ENCODE assay signal across 8 cellular contexts in genomic region chr6:24858154-24858801, GRCh38. TPM values are rescaled to one million over a fixed set of nuclear protein-coding genes. Genes with fewer than 3 reads are reported as not detected.
DNase-seq lines count a peak whose midpoint lies in the region; ATAC-seq and TF ChIP-seq lines count a peak whose summit lies in the region.

No MANE protein-coding gene starts in this region.

- H3K27ac ChIP-seq in OCI-LY7 (ENCODE audit: low read depth, low read length, poor library complexity, severe bottlenecking) (peak overlapping the region; percentile 82), neuronal stem cell (replicated peaks; ENCODE audit: low read length) (no peak overlapping the region)

- intact Hi-C loops in OCI-LY7 (cut with micrococcal nuclease; ENCODE audit: unreplicated experiment): loop anchor here (1.0 kb wide), 2 partner anchors 52 to 71 kb away; no protein-coding TSS in a partner anchor

- CTCF ChIA-PET in OCI-LY7 (lab: Charles Lee; ENCODE audit: unreplicated experiment): interaction anchor here (1.0 to 2.6 kb wide), 2 partner anchors 67 to 133 kb away, joined by 3 to 32 read pairs; no protein-coding TSS in a partner anchor

- H4K91ac ChIP-seq in neuronal stem cell (ENCODE audit: low read depth, low read length, poor library complexity): no peak overlapping the region

- BruUV-seq in OCI-LY7 (replicated peaks; lab: Mats Ljungman, UMichigan): no TSS peak

- ATAC-seq in GM18867 (IDR thresholded peaks at IDR 0.05; ENCODE audit: unreplicated experiment) (peak; percentile 68), HG02763 (IDR thresholded peaks at IDR 0.05; ENCODE audit: unreplicated experiment) (peak; percentile 44)
- peak; percentile 50 for ATAC-seq in stimulated activated naive CD8-positive, alpha-beta T cell treated with anti-CD3 and anti-CD28 coated beads, Interleukin-15, Interleukin-2, amounts not matched to agents 100 U/mL and 50 U/mL, for 24 hours

- TF ChIP-seq CTCF in OCI-LY7 (conservative IDR thresholded peaks at IDR 0.05; ENCODE audit: low read length) (peak; percentile 28; the same call in 1 of the 2 replicates), epithelial cell of esophagus (IDR thresholded peaks at IDR 0.05; ENCODE audit: insufficient read depth, low read depth, low read length, missing control alignments) (no peak)

- H3K4me2 ChIP-seq in OCI-LY7 (ENCODE audit: low read length) (peak overlapping the region; percentile 69), neuronal stem cell (ENCODE audit: insufficient read depth, low read length, poor library complexity, severe bottlenecking) (no peak overlapping the region)

- no peaks in the 10 kb centered on the region for H3K9me2 ChIP-seq in OCI-LY7 (ENCODE audit: insufficient read depth, low read length)

- no peaks in the 10 kb centered on the region for H3K9me3 ChIP-seq in OCI-LY7 (ENCODE audit: low read length)
- no peaks in the 10 kb centered on the region for H3K9me3 ChIP-seq in neuronal stem cell (replicated peaks in 1 of 2; ENCODE audit: control insufficient read depth in 2 of 2, insufficient read depth in 1 of 2, low read depth in 1 of 2, low read length in 2 of 2)

- H3K27me3 ChIP-seq in neuronal stem cell (ENCODE audit: control insufficient read depth in 3 of 3, insufficient read depth in 3 of 3, low read depth in 1 of 3, low read length in 3 of 3): peaks cover 0 to 2% (median 0%) of the 10 kb centered on the region in 3 experiments

- H3K4me3 ChIP-seq in OCI-LY7 (ENCODE audit: low read depth, low read length, poor library complexity, severe bottlenecking): peak overlapping the region; percentile 1
- H3K4me3 ChIP-seq in epithelial cell of esophagus (ENCODE audit: low read length): no peak overlapping the region
- no peak overlapping the region for H3K4me3 ChIP-seq in neuronal stem cell (ENCODE audit: low read length in 2 of 2)

- no peak overlapping the region for H2BK120ac ChIP-seq in neuronal stem cell (ENCODE audit: low read depth, low read length)

- no peak overlapping the region for H2BK15ac ChIP-seq in neuronal stem cell (ENCODE audit: low read length)

- peak; percentile 70 for DNase-seq in OCI-LY7 (ENCODE audit: low spot score)
- peak; percentile 89 for DNase-seq in epithelial cell of esophagus (ENCODE audit: low read depth)
- DNase-seq in stimulated activated naive CD8-positive, alpha-beta T cell treated with anti-CD3 and anti-CD28 coated beads, Interleukin-15, Interleukin-2, amounts not matched to agents 100 U/mL and 50 U/mL, for 24 hours: no peak
- no peak for DNase-seq in neuronal stem cell (ENCODE audit: low spot score)
- no peak for DNase-seq in NCI-H187 treated with DMSO at 0.1 percent for 48 hours (lab: John Stamatoyannopoulos, UW)
- DNase-seq in NCI-H2081 (lab: John Stamatoyannopoulos, UW): no peak

- no peak overlapping the region for H2BK12ac ChIP-seq in neuronal stem cell (ENCODE audit: low read length)

- H3K4ac ChIP-seq in neuronal stem cell (ENCODE audit: low read length): no peak overlapping the region

- no peak overlapping the region for H2BK5ac ChIP-seq in neuronal stem cell (ENCODE audit: low read length)

- no peak overlapping the region for H3K9ac ChIP-seq in neuronal stem cell (ENCODE audit: low read depth, low read length, poor library complexity)

- peaks cover 4% of the 10 kb centered on the region; the same call in 1 of the 2 replicates for H3K79me2 ChIP-seq in OCI-LY7 (ENCODE audit: insufficient read depth, low read depth, low read length)

- H3K79me1 ChIP-seq in neuronal stem cell (ENCODE audit: low read depth, low read length): no peaks in the 10 kb centered on the region

- peaks cover 81% of the 10 kb centered on the region for H3K4me1 ChIP-seq in OCI-LY7 (ENCODE audit: insufficient read depth, low read length, poor library complexity, severe bottlenecking)
- H3K4me1 ChIP-seq in neuronal stem cell (ENCODE audit: control insufficient read depth in 2 of 2, insufficient read depth in 1 of 2, low read depth in 1 of 2, low read length in 2 of 2): peaks cover 0 to 4% of the 10 kb centered on the region in 2 donors

- H3K36me3 ChIP-seq in OCI-LY7 (ENCODE audit: insufficient read depth, low read length) (peaks cover 66% of the 10 kb centered on the region), neuronal stem cell (replicated peaks in 1 of 2; ENCODE audit: control insufficient read depth in 2 of 2, insufficient read depth in 2 of 2, low read length in 2 of 2) (peaks cover 0 to 65% of the 10 kb centered on the region in 2 donors)

- H2AFZ ChIP-seq in OCI-LY7 (ENCODE audit: low read length): no peak overlapping the region
- no peak overlapping the region for H2AFZ ChIP-seq in neuronal stem cell (ENCODE audit: low read length)

- no peak overlapping the region for H2AK5ac ChIP-seq in neuronal stem cell (ENCODE audit: low read depth, low read length)

- no CpG with 5 or more reads among the region's 2 CpGs for WGBS in neuronal stem cell (ENCODE audit: extremely low coverage in 2 of 2, insufficient read length in 2 of 2, insufficient replicate concordance in 1 of 2), 2 donors

- no peaks in the 10 kb centered on the region for H4K20me1 ChIP-seq in OCI-LY7 (ENCODE audit: insufficient read depth, low read length)

- POLR2A ChIA-PET in OCI-LY7 (lab: Charles Lee): interaction anchor here (0.6 to 2.3 kb wide), 7 partner anchors 23 to 242 kb away, joined by 3 to 10 read pairs (median 3); partner anchors contain the start of gene RIPOR2

- no peak overlapping the region for H4K8ac ChIP-seq in neuronal stem cell (ENCODE audit: low read depth, low read length)

- H3K18ac ChIP-seq in neuronal stem cell (ENCODE audit: low read length): no peak overlapping the region

- H3K14ac ChIP-seq in neuronal stem cell (ENCODE audit: low read length): no peak overlapping the region

- no peak overlapping the region for H3K23ac ChIP-seq in neuronal stem cell (ENCODE audit: low read depth, low read length, poor library complexity)

RNA-seq across cellular contexts. Expression of gene ARMH2, which starts 59.6 kb away (rescaled TPM):
- total RNA-seq in OCI-LY7 (2014; rRNA removed; shearing (Covaris generic)): not detected in 2 replicates
- not detected in 2 replicates for total RNA-seq in OCI-LY7 (2022)
- not detected for polyA plus RNA-seq in neuronal stem cell (2013, experiment 1 of 2)
- polyA plus RNA-seq in neuronal stem cell (2013, experiment 2 of 2): not detected

Comparison
In these comparisons a context has a peak if more than half of its experiments do, and no peak if none do; other contexts are left out.
1. DNase-seq: peak in OCI-LY7 (single experiment) and epithelial cell of esophagus (single experiment); none in stimulated activated naive CD8-positive, alpha-beta T cell treated with anti-CD3 and anti-CD28 coated beads, Interleukin-15, Interleukin-2, amounts not matched to agents 100 U/mL and 50 U/mL, for 24 hours (single experiment), neuronal stem cell (single experiment), NCI-H187 treated with DMSO at 0.1 percent for 48 hours (single experiment) and NCI-H2081 (0 of 2).
2. Peak in every context shown above with its lines, with median percentiles within 50 percentile points of each other: ATAC-seq.